In the genomic region with DNA sequence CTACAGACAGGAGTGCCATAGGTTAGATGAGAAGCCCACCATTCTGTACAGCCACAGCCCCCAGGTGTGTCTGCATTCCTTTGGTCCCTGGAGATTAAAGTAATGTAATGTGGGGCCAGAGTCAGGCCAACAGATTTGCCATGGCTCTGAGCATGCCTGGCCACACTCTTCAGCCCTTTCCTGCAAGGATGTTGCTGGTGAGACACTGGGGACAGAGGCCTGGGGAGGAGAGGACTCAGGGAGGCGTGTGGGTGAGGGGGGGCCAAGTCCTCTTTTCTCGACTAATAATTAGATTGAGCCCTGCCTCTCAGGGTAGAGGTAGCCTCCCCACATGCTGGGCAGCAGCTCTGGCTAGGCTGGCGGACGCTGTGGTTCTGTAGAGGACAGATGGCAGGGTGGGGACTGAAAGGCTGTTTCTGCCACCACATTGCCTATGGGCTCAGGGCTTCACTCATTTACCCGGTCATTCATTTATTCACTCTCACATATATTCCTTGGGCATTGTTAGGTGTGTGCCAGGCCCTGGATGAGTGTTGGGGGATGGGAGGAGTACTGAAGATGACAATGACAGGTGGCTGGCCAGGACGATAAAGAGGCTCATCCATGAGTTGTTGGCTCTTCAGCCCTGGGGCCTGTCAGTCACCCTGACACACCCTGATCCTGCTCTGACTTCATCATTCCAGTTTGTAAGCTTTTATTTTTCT, we compare ENCODE assay signal across 17 cellular contexts. TPM values are rescaled to one million over a fixed set of nuclear protein-coding genes. Genes with fewer than 3 reads are reported as not detected.
DNase-seq lines count a peak whose midpoint lies in the region; ATAC-seq and TF ChIP-seq lines count a peak whose summit lies in the region.
"Had no signal": no experiment of that assay in that cellular context is flagged by ENCODE, and none has a peak within 500 bp of the region (broad histone marks: within the 10 kb centered on the region; RNA-seq: fewer than 3 reads in every experiment).

No MANE protein-coding gene starts in this region.

- ATAC-seq in T-helper 17 cell: no peak
- ATAC-seq in HG02642 (IDR thresholded peaks at IDR 0.05; ENCODE audit: poor library complexity, unreplicated experiment): no peak
- ATAC-seq: Right ventricle myocardium inferior had no signal

- H3K36me3 Mint-ChIP-seq in H9 (ENCODE audit: insufficient read depth in 1 of 3, low read depth in 3 of 3) (no peaks in the 10 kb centered on the region; a peak in 1 of 7 replicates), chondrocyte (ENCODE audit: low read depth) (no peaks in the 10 kb centered on the region), T-helper 17 cell (ENCODE audit: low read depth) (no peaks in the 10 kb centered on the region)

- H3K56ac ChIP-seq in H9 (ENCODE audit: insufficient read length, low read depth, low read length): no peak overlapping the region

- no peak for TF ChIP-seq CTCF in H9 (conservative IDR thresholded peaks at IDR 0.05)
- TF ChIP-seq CTCF in chondrocyte (IDR thresholded peaks at IDR 0.05): no peak

- no peaks in the 10 kb centered on the region for H3K27me3 ChIP-seq in H9 (ENCODE audit: insufficient read depth, low read length)
- H3K27me3 ChIP-seq: neutrophil, right lobe of liver had no signal

- no peak overlapping the region for H2BK15ac ChIP-seq in H9 (ENCODE audit: low read depth, low read length)

- H3K4me3 Mint-ChIP-seq in H9 (no peak overlapping the region), chondrocyte (ENCODE audit: unreplicated experiment) (no peak overlapping the region), T-helper 17 cell (no peak overlapping the region)
- H3K4me3 Mint-ChIP-seq: activated B cell treated with CpG ODN at 0.5 μM for 24 hours had no signal

- H3K9me3 Mint-ChIP-seq in H9 (no peaks in the 10 kb centered on the region), chondrocyte (ENCODE audit: low read depth) (no peaks in the 10 kb centered on the region)
- H3K9me3 Mint-ChIP-seq: activated B cell treated with CpG ODN at 0.5 μM for 24 hours had no signal

- peaks cover 10 to 12% of the 10 kb centered on the region in 2 experiments for H3K4me1 Mint-ChIP-seq in H9
- no peaks in the 10 kb centered on the region for H3K4me1 Mint-ChIP-seq in chondrocyte (ENCODE audit: low read depth)
- peaks cover 3% of the 10 kb centered on the region for H3K4me1 Mint-ChIP-seq in T-helper 17 cell

- H2AFZ ChIP-seq in H9 (ENCODE audit: low read length): no peak overlapping the region

- 0 out of 2 replicates have a peak, but pooled peaks cover 2% of the 10 kb centered on the region for H3K4me1 ChIP-seq in H9 (ENCODE audit: insufficient read depth, low read length)
- H3K4me1 ChIP-seq: right lobe of liver had no signal

- H3K23ac ChIP-seq in H9 (ENCODE audit: insufficient read length, low read depth, low read length): no peak overlapping the region

- H3K79me2 ChIP-seq in H9 (ENCODE audit: insufficient read depth, low read length): no peaks in the 10 kb centered on the region

- H4K5ac ChIP-seq in H9 (ENCODE audit: insufficient read length, low read depth, low read length): no peak overlapping the region

- no peak overlapping the region for H2BK5ac ChIP-seq in H9 (ENCODE audit: insufficient read length, low read length)

- no peaks in the 10 kb centered on the region for H3K23me2 ChIP-seq in H9 (ENCODE audit: insufficient read length, low read depth, low read length, poor library complexity, severe bottlenecking)

- H4K91ac ChIP-seq in H9 (ENCODE audit: insufficient read length, low read depth, low read length): no peak overlapping the region

- H3K27me3 Mint-ChIP-seq in H9 (ENCODE audit: low read depth) (no peaks in the 10 kb centered on the region), chondrocyte (ENCODE audit: low read depth) (no peaks in the 10 kb centered on the region), T-helper 17 cell (no peaks in the 10 kb centered on the region)
- H3K27me3 Mint-ChIP-seq: activated B cell treated with CpG ODN at 0.5 μM for 24 hours had no signal

- H3K79me1 ChIP-seq in H9 (ENCODE audit: insufficient read depth, low read depth, low read length, poor library complexity, severe bottlenecking): no peaks in the 10 kb centered on the region

- H3K4me2 ChIP-seq in H9 (ENCODE audit: insufficient read depth, insufficient read length, low read length): no peak overlapping the region

- peak overlapping the region in 1 of 3 experiments; percentile 34; a peak in 1 of 7 replicates for H3K27ac Mint-ChIP-seq in H9
- no peak overlapping the region for H3K27ac Mint-ChIP-seq in chondrocyte (ENCODE audit: unreplicated experiment)
- H3K27ac Mint-ChIP-seq in T-helper 17 cell: no peak overlapping the region
- H3K27ac Mint-ChIP-seq: activated B cell treated with CpG ODN at 0.5 μM for 24 hours had no signal

- no peak overlapping the region for H2BK20ac ChIP-seq in H9 (ENCODE audit: low read depth, low read length, poor library complexity, severe bottlenecking)

- no peak overlapping the region for H2AK5ac ChIP-seq in H9 (ENCODE audit: insufficient read length, low read length)

- H3K27ac ChIP-seq in H9 (ENCODE audit: insufficient read length, low read depth, low read length): no peak overlapping the region
- H3K27ac ChIP-seq: neutrophil, right lobe of liver had no signal

- no peak overlapping the region for H3K18ac ChIP-seq in H9 (ENCODE audit: insufficient read length, low read depth, low read length)

- no peak overlapping the region for H3K14ac ChIP-seq in H9 (ENCODE audit: insufficient read depth, low read length)

- H4K20me1 ChIP-seq in H9 (ENCODE audit: control insufficient read depth, insufficient read depth, insufficient read length): no peaks in the 10 kb centered on the region

- H2BK12ac ChIP-seq in H9 (ENCODE audit: insufficient read length, low read depth, low read length): no peak overlapping the region

- H3K9me3 ChIP-seq in H9 (ENCODE audit: control insufficient read depth, low read depth, low read length): no peaks in the 10 kb centered on the region
- no peaks in the 10 kb centered on the region for H3K9me3 ChIP-seq in T-helper 17 cell (ENCODE audit: control insufficient read depth, low read length, poor library complexity, severe bottlenecking)
- H3K9me3 ChIP-seq: neutrophil, right lobe of liver had no signal

- no CpG with 5 or more reads among the region's 6 CpGs for WGBS in H9 (ENCODE audit: extremely low coverage, insufficient read length, low lambda C conversion rate)

- H2BK120ac ChIP-seq in H9 (ENCODE audit: low read depth, low read length, poor library complexity, severe bottlenecking): no peak overlapping the region

- intact Hi-C loops in posterior vena cava (cut with DNase I): no loop called here

- no peak overlapping the region for H3T11ph ChIP-seq in H9 (ENCODE audit: low read length)

- no peak overlapping the region for H4K8ac ChIP-seq in H9 (replicated peaks; ENCODE audit: insufficient read length, low read depth, low read length)

- H3K4ac ChIP-seq in H9 (ENCODE audit: low read depth, low read length): no peak overlapping the region

- peak overlapping the region; percentile 22 for H3K9ac ChIP-seq in H9 (ENCODE audit: extremely low read depth, insufficient read length, low read length)

- DNase-seq in H9 (no peak), NCI-H510A (lab: John Stamatoyannopoulos, UW) (peak; percentile 60), chondrocyte (ENCODE audit: low spot score) (peak; percentile 75), posterior vena cava (ENCODE audit: low spot score) (peak; percentile 58), T-helper 17 cell (no peak), DMS114 treated with DMSO at 0.1 percent for 48 hours (lab: John Stamatoyannopoulos, UW; ENCODE audit: unreplicated experiment) (no peak)
- DNase-seq: activated B cell treated with CpG ODN at 0.5 μM for 24 hours; AML-193; Calu3; effector CD8-positive, alpha-beta T cell; MM.1S; NCI-H2081; right lobe of liver; T-helper 1 cell had no signal

RNA-seq across cellular contexts. Expression of a gene that starts 7.1 kb away (rescaled TPM):
- 129 TPM in 2 replicates for total RNA-seq in H9 (2021)
- total RNA-seq in chondrocyte: 57.0 to 61.7 TPM (median 60.9 TPM) in 3 replicates
- total RNA-seq in posterior vena cava: 10 to 100 TPM; 44.3 to 48.6 TPM
- 10 to 100 TPM; 51.0 to 82.4 TPM for total RNA-seq in T-helper 17 cell

RNA-seq across cellular contexts. Expression of a gene that starts 8.8 kb away (rescaled TPM):
- total RNA-seq in H9 (2021) (308 and 310 TPM in 2 replicates), chondrocyte (136 to 143 TPM (median 140 TPM) in 3 replicates), posterior vena cava (100 to 1,000 TPM; 101 to 126 TPM), T-helper 17 cell (100 to 1,000 TPM in 1 of 2 donors, 10 to 100 TPM in 1; 75.3 to 100 TPM)

RNA-seq across cellular contexts. Expression of a gene that starts 19.4 kb away (rescaled TPM):
- 27.3 and 29.0 TPM in 2 replicates for total RNA-seq in H9 (2021)
- total RNA-seq in chondrocyte: 38.6 to 58.3 TPM (median 40.3 TPM) in 3 replicates
- 10 to 100 TPM; 60.5 to 63.7 TPM for total RNA-seq in posterior vena cava
- total RNA-seq in T-helper 17 cell: 10 to 100 TPM; 18.7 to 25.1 TPM

RNA-seq across cellular contexts. Expression of a gene that starts 31.7 kb away (rescaled TPM):
- total RNA-seq in H9 (2021) (52.4 and 57.6 TPM in 2 replicates), chondrocyte (22.3 to 45.7 TPM (median 23.7 TPM) in 3 replicates), posterior vena cava (10 to 100 TPM; 17.3 to 20.3 TPM), T-helper 17 cell (10 to 100 TPM; 41.4 to 54.2 TPM)

RNA-seq across cellular contexts. Expression of a gene that starts 32.0 kb away (rescaled TPM):
- total RNA-seq in H9 (2021) (24.4 and 26.2 TPM in 2 replicates), chondrocyte (11.4 to 17.1 TPM (median 14.1 TPM) in 3 replicates), posterior vena cava (10 to 100 TPM; 19.6 to 21.6 TPM), T-helper 17 cell (10 to 100 TPM; 13.1 to 21.6 TPM)

Comparison
In these comparisons a context has a peak if more than half of its experiments do, and no peak if none do; other contexts are left out.
1. DNase-seq: peak in NCI-H510A (single experiment), chondrocyte (single experiment) and posterior vena cava (single experiment); none in H9 (single experiment), T-helper 17 cell (0 of 3) and DMS114 treated with DMSO at 0.1 percent for 48 hours (single experiment).